ENCODE assay signal across 1 cellular context in the genomic region with DNA sequence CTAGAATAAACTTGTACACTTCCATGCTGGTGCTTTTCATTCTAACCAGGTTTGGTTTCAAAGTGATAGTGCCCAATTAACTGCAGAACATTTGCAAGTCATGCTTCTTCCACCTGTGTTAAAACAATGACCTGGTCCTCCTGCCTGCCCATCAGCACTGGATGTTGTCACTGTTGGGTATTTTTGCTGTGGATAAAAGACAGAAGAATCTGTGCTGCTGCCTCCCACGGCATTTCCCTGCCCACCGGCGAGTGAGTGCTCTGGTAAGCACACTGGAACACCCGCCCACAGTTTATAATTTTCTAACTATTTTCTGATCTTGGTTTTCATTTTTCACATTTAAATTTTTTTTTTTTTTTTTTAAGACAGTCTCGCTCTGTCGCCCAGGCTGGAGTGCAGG.
TF ChIP-seq lines count a peak whose summit lies in the region.

No MANE protein-coding gene starts in this region.

TF ChIP-seq in GM23338, 12 proteins besides CTCF, POLR2A, EP300 and RAD21 (continued from another document):
- TF ChIP-seq ZNF114 (CRISPR knock-in tag; IDR thresholded peaks at IDR 0.05) = no peak
- no peak for TF ChIP-seq ZNF331 (CRISPR knock-in tag; IDR thresholded peaks at IDR 0.05; ENCODE audit: low read depth)
- no peak for TF ChIP-seq STAT1 (IDR thresholded peaks at IDR 0.05; ENCODE audit: unreplicated experiment)
- TF ChIP-seq EZH2phosphoT487 (IDR thresholded peaks at IDR 0.05; ENCODE audit: unreplicated experiment) = no peak
- TF ChIP-seq, protein P1, sequence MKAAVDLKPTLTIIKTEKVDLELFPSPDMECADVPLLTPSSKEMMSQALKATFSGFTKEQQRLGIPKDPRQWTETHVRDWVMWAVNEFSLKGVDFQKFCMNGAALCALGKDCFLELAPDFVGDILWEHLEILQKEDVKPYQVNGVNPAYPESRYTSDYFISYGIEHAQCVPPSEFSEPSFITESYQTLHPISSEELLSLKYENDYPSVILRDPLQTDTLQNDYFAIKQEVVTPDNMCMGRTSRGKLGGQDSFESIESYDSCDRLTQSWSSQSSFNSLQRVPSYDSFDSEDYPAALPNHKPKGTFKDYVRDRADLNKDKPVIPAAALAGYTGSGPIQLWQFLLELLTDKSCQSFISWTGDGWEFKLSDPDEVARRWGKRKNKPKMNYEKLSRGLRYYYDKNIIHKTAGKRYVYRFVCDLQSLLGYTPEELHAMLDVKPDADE (IDR thresholded peaks at IDR 0.05) = no peak
- no peak for TF ChIP-seq JUNB (IDR thresholded peaks at IDR 0.05; ENCODE audit: unreplicated experiment)
- no peak for TF ChIP-seq POLR2AphosphoS5 (IDR thresholded peaks at IDR 0.05; ENCODE audit: low read depth)
- no peak for TF ChIP-seq ZNF462 (CRISPR knock-in tag; IDR thresholded peaks at IDR 0.05)
- no peak for TF ChIP-seq EZH2 (IDR thresholded peaks at IDR 0.05; ENCODE audit: low read depth, unreplicated experiment)
- TF ChIP-seq, protein P2, sequence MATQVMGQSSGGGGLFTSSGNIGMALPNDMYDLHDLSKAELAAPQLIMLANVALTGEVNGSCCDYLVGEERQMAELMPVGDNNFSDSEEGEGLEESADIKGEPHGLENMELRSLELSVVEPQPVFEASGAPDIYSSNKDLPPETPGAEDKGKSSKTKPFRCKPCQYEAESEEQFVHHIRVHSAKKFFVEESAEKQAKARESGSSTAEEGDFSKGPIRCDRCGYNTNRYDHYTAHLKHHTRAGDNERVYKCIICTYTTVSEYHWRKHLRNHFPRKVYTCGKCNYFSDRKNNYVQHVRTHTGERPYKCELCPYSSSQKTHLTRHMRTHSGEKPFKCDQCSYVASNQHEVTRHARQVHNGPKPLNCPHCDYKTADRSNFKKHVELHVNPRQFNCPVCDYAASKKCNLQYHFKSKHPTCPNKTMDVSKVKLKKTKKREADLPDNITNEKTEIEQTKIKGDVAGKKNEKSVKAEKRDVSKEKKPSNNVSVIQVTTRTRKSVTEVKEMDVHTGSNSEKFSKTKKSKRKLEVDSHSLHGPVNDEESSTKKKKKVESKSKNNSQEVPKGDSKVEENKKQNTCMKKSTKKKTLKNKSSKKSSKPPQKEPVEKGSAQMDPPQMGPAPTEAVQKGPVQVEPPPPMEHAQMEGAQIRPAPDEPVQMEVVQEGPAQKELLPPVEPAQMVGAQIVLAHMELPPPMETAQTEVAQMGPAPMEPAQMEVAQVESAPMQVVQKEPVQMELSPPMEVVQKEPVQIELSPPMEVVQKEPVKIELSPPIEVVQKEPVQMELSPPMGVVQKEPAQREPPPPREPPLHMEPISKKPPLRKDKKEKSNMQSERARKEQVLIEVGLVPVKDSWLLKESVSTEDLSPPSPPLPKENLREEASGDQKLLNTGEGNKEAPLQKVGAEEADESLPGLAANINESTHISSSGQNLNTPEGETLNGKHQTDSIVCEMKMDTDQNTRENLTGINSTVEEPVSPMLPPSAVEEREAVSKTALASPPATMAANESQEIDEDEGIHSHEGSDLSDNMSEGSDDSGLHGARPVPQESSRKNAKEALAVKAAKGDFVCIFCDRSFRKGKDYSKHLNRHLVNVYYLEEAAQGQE (IDR thresholded peaks at IDR 0.05; ENCODE audit: unreplicated experiment) = no peak
